In the genomic region with DNA sequence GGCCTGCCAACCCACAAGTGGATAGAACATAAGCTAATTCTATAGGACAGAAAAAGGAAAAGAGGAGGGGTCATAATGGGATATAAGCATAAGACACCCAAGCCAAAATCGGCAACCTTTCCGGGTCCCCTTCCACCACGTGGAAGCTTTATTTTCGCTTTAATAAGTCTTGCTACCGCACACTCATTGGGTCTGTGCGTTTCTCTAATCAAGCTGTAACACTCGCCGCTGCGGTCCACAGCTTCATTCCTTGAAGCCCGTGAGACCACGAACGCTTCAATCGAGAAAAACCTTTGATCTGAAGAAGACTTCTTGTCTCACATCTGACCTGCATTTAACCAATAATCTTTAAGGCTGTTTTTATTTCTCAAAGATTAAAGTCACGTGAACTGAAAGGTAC, we compare ENCODE assay signal across 1 cellular context.
TF ChIP-seq lines count a peak whose summit lies in the region.

No MANE protein-coding gene starts in this region.

TF ChIP-seq in GM23338, 12 proteins besides CTCF, POLR2A, EP300 and RAD21:
- TF ChIP-seq JUNB (IDR thresholded peaks at IDR 0.05; ENCODE audit: unreplicated experiment) (no peak), ZNF331 (CRISPR knock-in tag; IDR thresholded peaks at IDR 0.05; ENCODE audit: low read depth) (no peak), EZH2 (IDR thresholded peaks at IDR 0.05; ENCODE audit: low read depth, unreplicated experiment) (no peak), EZH2phosphoT487 (IDR thresholded peaks at IDR 0.05; ENCODE audit: unreplicated experiment) (no peak), NANOG (IDR thresholded peaks at IDR 0.05; ENCODE audit: borderline replicate concordance) (no peak), CREB1 (CRISPR knock-in tag; IDR thresholded peaks at IDR 0.05; ENCODE audit: low read depth) (no peak), STAT1 (IDR thresholded peaks at IDR 0.05; ENCODE audit: unreplicated experiment) (no peak), POLR2AphosphoS5 (IDR thresholded peaks at IDR 0.05; ENCODE audit: low read depth) (no peak), ZNF114 (CRISPR knock-in tag; IDR thresholded peaks at IDR 0.05) (no peak)
- TF ChIP-seq, protein P1, sequence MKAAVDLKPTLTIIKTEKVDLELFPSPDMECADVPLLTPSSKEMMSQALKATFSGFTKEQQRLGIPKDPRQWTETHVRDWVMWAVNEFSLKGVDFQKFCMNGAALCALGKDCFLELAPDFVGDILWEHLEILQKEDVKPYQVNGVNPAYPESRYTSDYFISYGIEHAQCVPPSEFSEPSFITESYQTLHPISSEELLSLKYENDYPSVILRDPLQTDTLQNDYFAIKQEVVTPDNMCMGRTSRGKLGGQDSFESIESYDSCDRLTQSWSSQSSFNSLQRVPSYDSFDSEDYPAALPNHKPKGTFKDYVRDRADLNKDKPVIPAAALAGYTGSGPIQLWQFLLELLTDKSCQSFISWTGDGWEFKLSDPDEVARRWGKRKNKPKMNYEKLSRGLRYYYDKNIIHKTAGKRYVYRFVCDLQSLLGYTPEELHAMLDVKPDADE (IDR thresholded peaks at IDR 0.05) = no peak
- TF ChIP-seq, protein P2, sequence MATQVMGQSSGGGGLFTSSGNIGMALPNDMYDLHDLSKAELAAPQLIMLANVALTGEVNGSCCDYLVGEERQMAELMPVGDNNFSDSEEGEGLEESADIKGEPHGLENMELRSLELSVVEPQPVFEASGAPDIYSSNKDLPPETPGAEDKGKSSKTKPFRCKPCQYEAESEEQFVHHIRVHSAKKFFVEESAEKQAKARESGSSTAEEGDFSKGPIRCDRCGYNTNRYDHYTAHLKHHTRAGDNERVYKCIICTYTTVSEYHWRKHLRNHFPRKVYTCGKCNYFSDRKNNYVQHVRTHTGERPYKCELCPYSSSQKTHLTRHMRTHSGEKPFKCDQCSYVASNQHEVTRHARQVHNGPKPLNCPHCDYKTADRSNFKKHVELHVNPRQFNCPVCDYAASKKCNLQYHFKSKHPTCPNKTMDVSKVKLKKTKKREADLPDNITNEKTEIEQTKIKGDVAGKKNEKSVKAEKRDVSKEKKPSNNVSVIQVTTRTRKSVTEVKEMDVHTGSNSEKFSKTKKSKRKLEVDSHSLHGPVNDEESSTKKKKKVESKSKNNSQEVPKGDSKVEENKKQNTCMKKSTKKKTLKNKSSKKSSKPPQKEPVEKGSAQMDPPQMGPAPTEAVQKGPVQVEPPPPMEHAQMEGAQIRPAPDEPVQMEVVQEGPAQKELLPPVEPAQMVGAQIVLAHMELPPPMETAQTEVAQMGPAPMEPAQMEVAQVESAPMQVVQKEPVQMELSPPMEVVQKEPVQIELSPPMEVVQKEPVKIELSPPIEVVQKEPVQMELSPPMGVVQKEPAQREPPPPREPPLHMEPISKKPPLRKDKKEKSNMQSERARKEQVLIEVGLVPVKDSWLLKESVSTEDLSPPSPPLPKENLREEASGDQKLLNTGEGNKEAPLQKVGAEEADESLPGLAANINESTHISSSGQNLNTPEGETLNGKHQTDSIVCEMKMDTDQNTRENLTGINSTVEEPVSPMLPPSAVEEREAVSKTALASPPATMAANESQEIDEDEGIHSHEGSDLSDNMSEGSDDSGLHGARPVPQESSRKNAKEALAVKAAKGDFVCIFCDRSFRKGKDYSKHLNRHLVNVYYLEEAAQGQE (IDR thresholded peaks at IDR 0.05; ENCODE audit: unreplicated experiment) = no peak
- TF ChIP-seq, protein P3, sequence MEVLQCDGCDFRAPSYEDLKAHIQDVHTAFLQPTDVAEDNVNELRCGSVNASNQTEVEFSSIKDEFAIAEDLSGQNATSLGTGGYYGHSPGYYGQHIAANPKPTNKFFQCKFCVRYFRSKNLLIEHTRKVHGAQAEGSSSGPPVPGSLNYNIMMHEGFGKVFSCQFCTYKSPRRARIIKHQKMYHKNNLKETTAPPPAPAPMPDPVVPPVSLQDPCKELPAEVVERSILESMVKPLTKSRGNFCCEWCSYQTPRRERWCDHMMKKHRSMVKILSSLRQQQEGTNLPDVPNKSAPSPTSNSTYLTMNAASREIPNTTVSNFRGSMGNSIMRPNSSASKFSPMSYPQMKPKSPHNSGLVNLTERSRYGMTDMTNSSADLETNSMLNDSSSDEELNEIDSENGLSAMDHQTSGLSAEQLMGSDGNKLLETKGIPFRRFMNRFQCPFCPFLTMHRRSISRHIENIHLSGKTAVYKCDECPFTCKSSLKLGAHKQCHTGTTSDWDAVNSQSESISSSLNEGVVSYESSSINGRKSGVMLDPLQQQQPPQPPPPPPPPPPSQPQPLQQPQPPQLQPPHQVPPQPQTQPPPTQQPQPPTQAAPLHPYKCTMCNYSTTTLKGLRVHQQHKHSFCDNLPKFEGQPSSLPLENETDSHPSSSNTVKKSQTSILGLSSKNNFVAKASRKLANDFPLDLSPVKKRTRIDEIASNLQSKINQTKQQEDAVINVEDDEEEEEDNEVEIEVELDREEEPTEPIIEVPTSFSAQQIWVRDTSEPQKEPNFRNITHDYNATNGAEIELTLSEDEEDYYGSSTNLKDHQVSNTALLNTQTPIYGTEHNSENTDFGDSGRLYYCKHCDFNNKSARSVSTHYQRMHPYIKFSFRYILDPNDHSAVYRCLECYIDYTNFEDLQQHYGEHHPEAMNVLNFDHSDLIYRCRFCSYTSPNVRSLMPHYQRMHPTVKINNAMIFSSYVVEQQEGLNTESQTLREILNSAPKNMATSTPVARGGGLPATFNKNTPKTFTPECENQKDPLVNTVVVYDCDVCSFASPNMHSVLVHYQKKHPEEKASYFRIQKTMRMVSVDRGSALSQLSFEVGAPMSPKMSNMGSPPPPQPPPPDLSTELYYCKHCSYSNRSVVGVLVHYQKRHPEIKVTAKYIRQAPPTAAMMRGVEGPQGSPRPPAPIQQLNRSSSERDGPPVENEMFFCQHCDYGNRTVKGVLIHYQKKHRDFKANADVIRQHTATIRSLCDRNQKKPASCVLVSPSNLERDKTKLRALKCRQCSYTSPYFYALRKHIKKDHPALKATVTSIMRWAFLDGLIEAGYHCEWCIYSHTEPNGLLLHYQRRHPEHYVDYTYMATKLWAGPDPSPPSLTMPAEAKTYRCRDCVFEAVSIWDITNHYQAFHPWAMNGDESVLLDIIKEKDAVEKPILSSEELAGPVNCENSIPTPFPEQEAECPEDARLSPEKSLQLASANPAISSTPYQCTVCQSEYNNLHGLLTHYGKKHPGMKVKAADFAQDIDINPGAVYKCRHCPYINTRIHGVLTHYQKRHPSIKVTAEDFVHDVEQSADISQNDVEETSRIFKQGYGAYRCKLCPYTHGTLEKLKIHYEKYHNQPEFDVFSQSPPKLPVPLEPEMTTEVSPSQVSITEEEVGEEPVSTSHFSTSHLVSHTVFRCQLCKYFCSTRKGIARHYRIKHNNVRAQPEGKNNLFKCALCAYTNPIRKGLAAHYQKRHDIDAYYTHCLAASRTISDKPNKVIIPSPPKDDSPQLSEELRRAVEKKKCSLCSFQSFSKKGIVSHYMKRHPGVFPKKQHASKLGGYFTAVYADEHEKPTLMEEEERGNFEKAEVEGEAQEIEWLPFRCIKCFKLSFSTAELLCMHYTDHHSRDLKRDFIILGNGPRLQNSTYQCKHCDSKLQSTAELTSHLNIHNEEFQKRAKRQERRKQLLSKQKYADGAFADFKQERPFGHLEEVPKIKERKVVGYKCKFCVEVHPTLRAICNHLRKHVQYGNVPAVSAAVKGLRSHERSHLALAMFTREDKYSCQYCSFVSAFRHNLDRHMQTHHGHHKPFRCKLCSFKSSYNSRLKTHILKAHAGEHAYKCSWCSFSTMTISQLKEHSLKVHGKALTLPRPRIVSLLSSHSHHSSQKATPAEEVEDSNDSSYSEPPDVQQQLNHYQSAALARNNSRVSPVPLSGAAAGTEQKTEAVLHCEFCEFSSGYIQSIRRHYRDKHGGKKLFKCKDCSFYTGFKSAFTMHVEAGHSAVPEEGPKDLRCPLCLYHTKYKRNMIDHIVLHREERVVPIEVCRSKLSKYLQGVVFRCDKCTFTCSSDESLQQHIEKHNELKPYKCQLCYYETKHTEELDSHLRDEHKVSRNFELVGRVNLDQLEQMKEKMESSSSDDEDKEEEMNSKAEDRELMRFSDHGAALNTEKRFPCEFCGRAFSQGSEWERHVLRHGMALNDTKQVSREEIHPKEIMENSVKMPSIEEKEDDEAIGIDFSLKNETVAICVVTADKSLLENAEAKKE (CRISPR knock-in tag; IDR thresholded peaks at IDR 0.05) = no peak
